1 cellular context compared by ENCODE assay signal in the genomic region with DNA sequence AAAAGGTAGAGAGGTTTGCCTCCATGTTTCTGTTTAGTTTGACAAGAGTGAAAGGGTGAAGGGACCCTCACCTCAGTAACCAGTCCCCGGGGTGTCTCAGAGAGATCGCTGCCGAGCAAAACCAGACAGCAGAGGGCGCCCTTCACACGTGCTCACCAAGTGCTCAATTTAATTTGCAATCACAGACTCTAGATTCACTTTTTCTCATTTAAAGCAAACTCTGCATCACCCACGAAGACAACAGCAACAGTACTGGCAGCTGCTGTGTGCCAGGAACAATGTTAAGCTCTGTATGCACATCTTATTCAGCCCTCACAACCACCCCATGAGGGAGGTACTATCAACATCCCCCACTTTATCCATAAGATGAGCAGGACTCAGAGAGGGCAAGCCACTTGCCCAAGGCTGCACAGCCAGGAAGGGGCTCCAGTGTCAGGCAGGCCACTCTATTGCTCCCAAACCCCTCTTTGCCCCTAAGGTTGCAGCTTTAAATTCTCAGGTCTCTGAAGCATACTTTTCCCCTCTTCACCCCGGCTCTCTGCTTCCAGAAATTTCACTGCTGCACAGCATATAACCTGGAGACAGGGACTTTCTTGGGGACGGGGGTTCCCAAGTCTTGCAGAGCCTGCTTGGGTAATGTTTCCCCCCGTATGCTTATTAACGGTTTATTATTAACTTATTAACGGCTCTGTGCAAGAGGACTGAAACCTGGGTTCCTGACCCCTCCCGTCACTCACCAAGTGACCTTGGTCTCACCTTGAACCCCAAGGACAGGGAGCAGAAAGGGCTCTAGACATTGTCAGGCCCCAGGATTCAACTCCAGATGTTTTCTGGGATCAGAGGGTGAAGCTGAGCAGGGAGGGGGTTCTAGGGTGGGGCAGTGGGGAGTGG.
TF ChIP-seq lines count a peak whose summit lies in the region.

No MANE protein-coding gene starts in this region.

TF ChIP-seq in HepG2, 621 proteins besides CTCF, POLR2A, EP300 and RAD21 (continued from another document and continues in another):
- TF ChIP-seq, protein P1, sequence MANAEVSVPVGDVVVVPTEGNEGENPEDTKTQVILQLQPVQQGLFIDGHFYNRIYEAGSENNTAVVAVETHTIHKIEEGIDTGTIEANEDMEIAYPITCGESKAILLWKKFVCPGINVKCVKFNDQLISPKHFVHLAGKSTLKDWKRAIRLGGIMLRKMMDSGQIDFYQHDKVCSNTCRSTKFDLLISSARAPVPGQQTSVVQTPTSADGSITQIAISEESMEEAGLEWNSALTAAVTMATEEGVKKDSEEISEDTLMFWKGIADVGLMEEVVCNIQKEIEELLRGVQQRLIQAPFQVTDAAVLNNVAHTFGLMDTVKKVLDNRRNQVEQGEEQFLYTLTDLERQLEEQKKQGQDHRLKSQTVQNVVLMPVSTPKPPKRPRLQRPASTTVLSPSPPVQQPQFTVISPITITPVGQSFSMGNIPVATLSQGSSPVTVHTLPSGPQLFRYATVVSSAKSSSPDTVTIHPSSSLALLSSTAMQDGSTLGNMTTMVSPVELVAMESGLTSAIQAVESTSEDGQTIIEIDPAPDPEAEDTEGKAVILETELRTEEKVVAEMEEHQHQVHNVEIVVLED (CRISPR knock-in tag; IDR thresholded peaks at IDR 0.05; ENCODE audit: borderline replicate concordance), result no peak
- TF ChIP-seq ZIK1 (CRISPR knock-in tag; IDR thresholded peaks at IDR 0.05; ENCODE audit: borderline replicate concordance, low read depth) (no peak), NFYB (CRISPR knock-in tag; IDR thresholded peaks at IDR 0.05) (no peak), ZBTB8A (CRISPR knock-in tag; IDR thresholded peaks at IDR 0.05; ENCODE audit: borderline replicate concordance, low read depth) (no peak), KDM1A (CRISPR knock-in tag; IDR thresholded peaks at IDR 0.05) (peak; percentile 78), PLRG1 (conservative IDR thresholded peaks at IDR 0.05) (no peak), ZNF432 (CRISPR knock-in tag; IDR thresholded peaks at IDR 0.05; ENCODE audit: borderline replicate concordance) (no peak), ZC3H4 (CRISPR knock-in tag; IDR thresholded peaks at IDR 0.05; ENCODE audit: borderline replicate concordance) (no peak), RCOR2 (CRISPR knock-in tag; IDR thresholded peaks at IDR 0.05) (peak; percentile 72; the same call in 1 of the 2 replicates), ZNF124 (CRISPR knock-in tag; IDR thresholded peaks at IDR 0.05) (0 out of 2 replicates have a peak, but pooled peaks have one; percentile 20), RARA (CRISPR knock-in tag; IDR thresholded peaks at IDR 0.05) (peak; percentile 90), KAT8 (CRISPR knock-in tag; IDR thresholded peaks at IDR 0.05) (no peak), MED1 (CRISPR knock-in tag; IDR thresholded peaks at IDR 0.05) (peak; percentile 40), ZNF816 (CRISPR knock-in tag; IDR thresholded peaks at IDR 0.05; ENCODE audit: borderline replicate concordance) (no peak), ZNF614 (CRISPR knock-in tag; IDR thresholded peaks at IDR 0.05; ENCODE audit: borderline replicate concordance) (peak; percentile 37; the same call in 1 of the 2 replicates)
- TF ChIP-seq, protein P2, sequence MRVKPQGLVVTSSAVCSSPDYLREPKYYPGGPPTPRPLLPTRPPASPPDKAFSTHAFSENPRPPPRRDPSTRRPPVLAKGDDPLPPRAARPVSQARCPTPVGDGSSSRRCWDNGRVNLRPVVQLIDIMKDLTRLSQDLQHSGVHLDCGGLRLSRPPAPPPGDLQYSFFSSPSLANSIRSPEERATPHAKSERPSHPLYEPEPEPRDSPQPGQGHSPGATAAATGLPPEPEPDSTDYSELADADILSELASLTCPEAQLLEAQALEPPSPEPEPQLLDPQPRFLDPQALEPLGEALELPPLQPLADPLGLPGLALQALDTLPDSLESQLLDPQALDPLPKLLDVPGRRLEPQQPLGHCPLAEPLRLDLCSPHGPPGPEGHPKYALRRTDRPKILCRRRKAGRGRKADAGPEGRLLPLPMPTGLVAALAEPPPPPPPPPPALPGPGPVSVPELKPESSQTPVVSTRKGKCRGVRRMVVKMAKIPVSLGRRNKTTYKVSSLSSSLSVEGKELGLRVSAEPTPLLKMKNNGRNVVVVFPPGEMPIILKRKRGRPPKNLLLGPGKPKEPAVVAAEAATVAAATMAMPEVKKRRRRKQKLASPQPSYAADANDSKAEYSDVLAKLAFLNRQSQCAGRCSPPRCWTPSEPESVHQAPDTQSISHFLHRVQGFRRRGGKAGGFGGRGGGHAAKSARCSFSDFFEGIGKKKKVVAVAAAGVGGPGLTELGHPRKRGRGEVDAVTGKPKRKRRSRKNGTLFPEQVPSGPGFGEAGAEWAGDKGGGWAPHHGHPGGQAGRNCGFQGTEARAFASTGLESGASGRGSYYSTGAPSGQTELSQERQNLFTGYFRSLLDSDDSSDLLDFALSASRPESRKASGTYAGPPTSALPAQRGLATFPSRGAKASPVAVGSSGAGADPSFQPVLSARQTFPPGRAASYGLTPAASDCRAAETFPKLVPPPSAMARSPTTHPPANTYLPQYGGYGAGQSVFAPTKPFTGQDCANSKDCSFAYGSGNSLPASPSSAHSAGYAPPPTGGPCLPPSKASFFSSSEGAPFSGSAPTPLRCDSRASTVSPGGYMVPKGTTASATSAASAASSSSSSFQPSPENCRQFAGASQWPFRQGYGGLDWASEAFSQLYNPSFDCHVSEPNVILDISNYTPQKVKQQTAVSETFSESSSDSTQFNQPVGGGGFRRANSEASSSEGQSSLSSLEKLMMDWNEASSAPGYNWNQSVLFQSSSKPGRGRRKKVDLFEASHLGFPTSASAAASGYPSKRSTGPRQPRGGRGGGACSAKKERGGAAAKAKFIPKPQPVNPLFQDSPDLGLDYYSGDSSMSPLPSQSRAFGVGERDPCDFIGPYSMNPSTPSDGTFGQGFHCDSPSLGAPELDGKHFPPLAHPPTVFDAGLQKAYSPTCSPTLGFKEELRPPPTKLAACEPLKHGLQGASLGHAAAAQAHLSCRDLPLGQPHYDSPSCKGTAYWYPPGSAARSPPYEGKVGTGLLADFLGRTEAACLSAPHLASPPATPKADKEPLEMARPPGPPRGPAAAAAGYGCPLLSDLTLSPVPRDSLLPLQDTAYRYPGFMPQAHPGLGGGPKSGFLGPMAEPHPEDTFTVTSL (CRISPR knock-in tag; IDR thresholded peaks at IDR 0.05; ENCODE audit: borderline replicate concordance), result no peak
- TF ChIP-seq, protein P3, sequence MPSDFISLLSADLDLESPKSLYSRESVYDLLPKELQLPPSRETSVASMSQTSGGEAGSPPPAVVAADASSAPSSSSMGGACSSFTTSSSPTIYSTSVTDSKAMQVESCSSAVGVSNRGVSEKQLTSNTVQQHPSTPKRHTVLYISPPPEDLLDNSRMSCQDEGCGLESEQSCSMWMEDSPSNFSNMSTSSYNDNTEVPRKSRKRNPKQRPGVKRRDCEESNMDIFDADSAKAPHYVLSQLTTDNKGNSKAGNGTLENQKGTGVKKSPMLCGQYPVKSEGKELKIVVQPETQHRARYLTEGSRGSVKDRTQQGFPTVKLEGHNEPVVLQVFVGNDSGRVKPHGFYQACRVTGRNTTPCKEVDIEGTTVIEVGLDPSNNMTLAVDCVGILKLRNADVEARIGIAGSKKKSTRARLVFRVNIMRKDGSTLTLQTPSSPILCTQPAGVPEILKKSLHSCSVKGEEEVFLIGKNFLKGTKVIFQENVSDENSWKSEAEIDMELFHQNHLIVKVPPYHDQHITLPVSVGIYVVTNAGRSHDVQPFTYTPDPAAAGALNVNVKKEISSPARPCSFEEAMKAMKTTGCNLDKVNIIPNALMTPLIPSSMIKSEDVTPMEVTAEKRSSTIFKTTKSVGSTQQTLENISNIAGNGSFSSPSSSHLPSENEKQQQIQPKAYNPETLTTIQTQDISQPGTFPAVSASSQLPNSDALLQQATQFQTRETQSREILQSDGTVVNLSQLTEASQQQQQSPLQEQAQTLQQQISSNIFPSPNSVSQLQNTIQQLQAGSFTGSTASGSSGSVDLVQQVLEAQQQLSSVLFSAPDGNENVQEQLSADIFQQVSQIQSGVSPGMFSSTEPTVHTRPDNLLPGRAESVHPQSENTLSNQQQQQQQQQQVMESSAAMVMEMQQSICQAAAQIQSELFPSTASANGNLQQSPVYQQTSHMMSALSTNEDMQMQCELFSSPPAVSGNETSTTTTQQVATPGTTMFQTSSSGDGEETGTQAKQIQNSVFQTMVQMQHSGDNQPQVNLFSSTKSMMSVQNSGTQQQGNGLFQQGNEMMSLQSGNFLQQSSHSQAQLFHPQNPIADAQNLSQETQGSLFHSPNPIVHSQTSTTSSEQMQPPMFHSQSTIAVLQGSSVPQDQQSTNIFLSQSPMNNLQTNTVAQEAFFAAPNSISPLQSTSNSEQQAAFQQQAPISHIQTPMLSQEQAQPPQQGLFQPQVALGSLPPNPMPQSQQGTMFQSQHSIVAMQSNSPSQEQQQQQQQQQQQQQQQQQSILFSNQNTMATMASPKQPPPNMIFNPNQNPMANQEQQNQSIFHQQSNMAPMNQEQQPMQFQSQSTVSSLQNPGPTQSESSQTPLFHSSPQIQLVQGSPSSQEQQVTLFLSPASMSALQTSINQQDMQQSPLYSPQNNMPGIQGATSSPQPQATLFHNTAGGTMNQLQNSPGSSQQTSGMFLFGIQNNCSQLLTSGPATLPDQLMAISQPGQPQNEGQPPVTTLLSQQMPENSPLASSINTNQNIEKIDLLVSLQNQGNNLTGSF (CRISPR knock-in tag; IDR thresholded peaks at IDR 0.05), result no peak
- TF ChIP-seq, protein P4, sequence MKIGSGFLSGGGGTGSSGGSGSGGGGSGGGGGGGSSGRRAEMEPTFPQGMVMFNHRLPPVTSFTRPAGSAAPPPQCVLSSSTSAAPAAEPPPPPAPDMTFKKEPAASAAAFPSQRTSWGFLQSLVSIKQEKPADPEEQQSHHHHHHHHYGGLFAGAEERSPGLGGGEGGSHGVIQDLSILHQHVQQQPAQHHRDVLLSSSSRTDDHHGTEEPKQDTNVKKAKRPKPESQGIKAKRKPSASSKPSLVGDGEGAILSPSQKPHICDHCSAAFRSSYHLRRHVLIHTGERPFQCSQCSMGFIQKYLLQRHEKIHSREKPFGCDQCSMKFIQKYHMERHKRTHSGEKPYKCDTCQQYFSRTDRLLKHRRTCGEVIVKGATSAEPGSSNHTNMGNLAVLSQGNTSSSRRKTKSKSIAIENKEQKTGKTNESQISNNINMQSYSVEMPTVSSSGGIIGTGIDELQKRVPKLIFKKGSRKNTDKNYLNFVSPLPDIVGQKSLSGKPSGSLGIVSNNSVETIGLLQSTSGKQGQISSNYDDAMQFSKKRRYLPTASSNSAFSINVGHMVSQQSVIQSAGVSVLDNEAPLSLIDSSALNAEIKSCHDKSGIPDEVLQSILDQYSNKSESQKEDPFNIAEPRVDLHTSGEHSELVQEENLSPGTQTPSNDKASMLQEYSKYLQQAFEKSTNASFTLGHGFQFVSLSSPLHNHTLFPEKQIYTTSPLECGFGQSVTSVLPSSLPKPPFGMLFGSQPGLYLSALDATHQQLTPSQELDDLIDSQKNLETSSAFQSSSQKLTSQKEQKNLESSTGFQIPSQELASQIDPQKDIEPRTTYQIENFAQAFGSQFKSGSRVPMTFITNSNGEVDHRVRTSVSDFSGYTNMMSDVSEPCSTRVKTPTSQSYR (CRISPR knock-in tag; IDR thresholded peaks at IDR 0.05; ENCODE audit: borderline replicate concordance), result no peak
- TF ChIP-seq, protein P5, sequence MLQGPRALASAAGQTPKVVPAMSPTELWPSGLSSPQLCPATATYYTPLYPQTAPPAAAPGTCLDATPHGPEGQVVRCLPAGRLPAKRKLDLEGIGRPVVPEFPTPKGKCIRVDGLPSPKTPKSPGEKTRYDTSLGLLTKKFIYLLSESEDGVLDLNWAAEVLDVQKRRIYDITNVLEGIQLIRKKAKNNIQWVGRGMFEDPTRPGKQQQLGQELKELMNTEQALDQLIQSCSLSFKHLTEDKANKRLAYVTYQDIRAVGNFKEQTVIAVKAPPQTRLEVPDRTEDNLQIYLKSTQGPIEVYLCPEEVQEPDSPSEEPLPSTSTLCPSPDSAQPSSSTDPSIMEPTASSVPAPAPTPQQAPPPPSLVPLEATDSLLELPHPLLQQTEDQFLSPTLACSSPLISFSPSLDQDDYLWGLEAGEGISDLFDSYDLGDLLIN (CRISPR knock-in tag; IDR thresholded peaks at IDR 0.05; ENCODE audit: borderline replicate concordance), result no peak
- TF ChIP-seq, protein P6, sequence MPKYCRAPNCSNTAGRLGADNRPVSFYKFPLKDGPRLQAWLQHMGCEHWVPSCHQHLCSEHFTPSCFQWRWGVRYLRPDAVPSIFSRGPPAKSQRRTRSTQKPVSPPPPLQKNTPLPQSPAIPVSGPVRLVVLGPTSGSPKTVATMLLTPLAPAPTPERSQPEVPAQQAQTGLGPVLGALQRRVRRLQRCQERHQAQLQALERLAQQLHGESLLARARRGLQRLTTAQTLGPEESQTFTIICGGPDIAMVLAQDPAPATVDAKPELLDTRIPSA (CRISPR knock-in tag; IDR thresholded peaks at IDR 0.05; ENCODE audit: borderline replicate concordance), result no peak
- TF ChIP-seq, protein P7, sequence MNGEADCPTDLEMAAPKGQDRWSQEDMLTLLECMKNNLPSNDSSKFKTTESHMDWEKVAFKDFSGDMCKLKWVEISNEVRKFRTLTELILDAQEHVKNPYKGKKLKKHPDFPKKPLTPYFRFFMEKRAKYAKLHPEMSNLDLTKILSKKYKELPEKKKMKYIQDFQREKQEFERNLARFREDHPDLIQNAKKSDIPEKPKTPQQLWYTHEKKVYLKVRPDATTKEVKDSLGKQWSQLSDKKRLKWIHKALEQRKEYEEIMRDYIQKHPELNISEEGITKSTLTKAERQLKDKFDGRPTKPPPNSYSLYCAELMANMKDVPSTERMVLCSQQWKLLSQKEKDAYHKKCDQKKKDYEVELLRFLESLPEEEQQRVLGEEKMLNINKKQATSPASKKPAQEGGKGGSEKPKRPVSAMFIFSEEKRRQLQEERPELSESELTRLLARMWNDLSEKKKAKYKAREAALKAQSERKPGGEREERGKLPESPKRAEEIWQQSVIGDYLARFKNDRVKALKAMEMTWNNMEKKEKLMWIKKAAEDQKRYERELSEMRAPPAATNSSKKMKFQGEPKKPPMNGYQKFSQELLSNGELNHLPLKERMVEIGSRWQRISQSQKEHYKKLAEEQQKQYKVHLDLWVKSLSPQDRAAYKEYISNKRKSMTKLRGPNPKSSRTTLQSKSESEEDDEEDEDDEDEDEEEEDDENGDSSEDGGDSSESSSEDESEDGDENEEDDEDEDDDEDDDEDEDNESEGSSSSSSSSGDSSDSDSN (CRISPR knock-in tag; IDR thresholded peaks at IDR 0.05), result no peak; the same call in 1 of the 2 replicates
- TF ChIP-seq, protein P8, sequence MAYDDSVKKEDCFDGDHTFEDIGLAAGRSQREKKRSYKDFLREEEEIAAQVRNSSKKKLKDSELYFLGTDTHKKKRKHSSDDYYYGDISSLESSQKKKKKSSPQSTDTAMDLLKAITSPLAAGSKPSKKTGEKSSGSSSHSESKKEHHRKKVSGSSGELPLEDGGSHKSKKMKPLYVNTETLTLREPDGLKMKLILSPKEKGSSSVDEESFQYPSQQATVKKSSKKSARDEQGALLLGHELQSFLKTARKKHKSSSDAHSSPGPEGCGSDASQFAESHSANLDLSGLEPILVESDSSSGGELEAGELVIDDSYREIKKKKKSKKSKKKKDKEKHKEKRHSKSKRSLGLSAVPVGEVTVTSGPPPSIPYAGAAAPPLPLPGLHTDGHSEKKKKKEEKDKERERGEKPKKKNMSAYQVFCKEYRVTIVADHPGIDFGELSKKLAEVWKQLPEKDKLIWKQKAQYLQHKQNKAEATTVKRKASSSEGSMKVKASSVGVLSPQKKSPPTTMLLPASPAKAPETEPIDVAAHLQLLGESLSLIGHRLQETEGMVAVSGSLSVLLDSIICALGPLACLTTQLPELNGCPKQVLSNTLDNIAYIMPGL (CRISPR knock-in tag; IDR thresholded peaks at IDR 0.05; ENCODE audit: borderline replicate concordance in 1 of 2, low read depth in 1 of 2), result peak in 1 of 2 experiments; percentile 36; a peak in 1 of 4 replicates
